ENCODE assay signal across 1 cellular context in the genomic region with DNA sequence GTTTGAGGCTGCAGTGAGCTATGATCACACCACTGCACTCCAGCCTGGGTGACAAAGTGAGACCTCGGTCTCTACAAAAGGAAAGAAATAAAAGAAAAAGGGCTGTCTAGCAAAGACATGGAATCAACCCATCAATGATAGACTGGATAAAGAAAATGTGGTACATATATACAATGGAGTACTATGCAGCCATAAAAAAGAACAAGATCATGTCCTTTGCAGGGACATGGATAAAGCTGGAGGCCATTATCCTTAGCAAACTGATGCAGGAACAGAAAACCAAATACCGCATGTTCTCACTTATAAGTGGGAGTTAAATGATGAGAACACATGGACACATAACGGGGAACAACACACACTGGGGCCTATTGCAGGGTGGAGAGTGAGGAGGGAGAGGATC.
TF ChIP-seq lines count a peak whose summit lies in the region.

No MANE protein-coding gene starts in this region.

TF ChIP-seq in GM12878, 131 proteins besides CTCF, POLR2A, EP300 and RAD21:
- TF ChIP-seq CHD4 (IDR thresholded peaks at IDR 0.05): 0 out of 2 replicates have a peak, but pooled peaks have one; percentile 38
TF ChIP-seq in GM12878: peak in this region for 1; not testable (repeated sequence) for 130.
